ENCODE assay signal across 16 cellular contexts in the genomic region with DNA sequence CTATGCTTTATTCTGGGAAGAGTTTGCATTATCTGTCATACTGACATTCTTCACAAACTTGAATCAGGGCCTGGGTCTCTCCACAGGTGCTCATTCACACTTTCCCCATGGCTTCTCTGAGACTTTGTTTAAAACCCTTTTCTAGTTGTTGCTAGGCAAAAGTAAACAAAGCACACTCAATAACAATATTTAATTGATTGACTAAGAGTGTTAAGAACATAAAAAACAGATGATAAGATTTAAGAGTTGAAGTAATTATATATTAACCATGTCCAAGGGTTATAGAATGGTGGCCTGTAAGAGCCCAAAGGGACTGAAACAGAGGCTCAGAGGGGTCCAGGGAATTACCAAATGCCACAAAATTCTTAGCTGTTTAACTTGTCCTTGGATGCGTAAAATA. TPM values are rescaled to one million over a fixed set of nuclear protein-coding genes. Genes with fewer than 3 reads are reported as not detected.
DNase-seq lines count a peak whose midpoint lies in the region; ATAC-seq, FAIRE-seq and TF ChIP-seq lines count a peak whose summit lies in the region.
"Had no signal": no experiment of that assay in that cellular context is flagged by ENCODE, and none has a peak within 500 bp of the region (broad histone marks: within the 10 kb centered on the region; RNA-seq: fewer than 3 reads in every experiment).

No MANE protein-coding gene starts in this region.

- H2AFZ ChIP-seq in HepG2 (ENCODE audit: low read length) (no peak overlapping the region), SK-N-SH (ENCODE audit: low read depth) (no peak overlapping the region)
- H2AFZ ChIP-seq: GM23248 had no signal

- 57% methylated on average over 1 of the region's 1 CpG for WGBS in right lobe of liver (ENCODE audit: insufficient coverage, low coverage, low lambda C conversion rate, missing lambda C conversion rate)
- WGBS in HepG2 (ENCODE audit: low lambda C conversion rate) = 86% methylated on average over 1 of the region's 1 CpG
- WGBS in ectodermal cell, 2 experiments = 82 to 88% methylated on average over 1 of the region's 1 CpG
- WGBS in pancreas, 2 donors = 47 to 71% methylated on average over 1 of the region's 1 CpG
- 46% methylated on average over 1 of the region's 1 CpG for WGBS in SK-N-SH (ENCODE audit: low lambda C conversion rate)

- H3K79me2 ChIP-seq in HepG2 (ENCODE audit: insufficient read depth, low read length) (peaks cover 2% of the 10 kb centered on the region), SK-N-SH (ENCODE audit: insufficient read depth) (no peaks in the 10 kb centered on the region)

- no peaks in the 10 kb centered on the region for H3K27me3 ChIP-seq in right lobe of liver
- no peaks in the 10 kb centered on the region for H3K27me3 ChIP-seq in HepG2 (ENCODE audit: control insufficient read depth in 1 of 2, insufficient read depth in 2 of 2, low read length in 2 of 2)
- H3K27me3 ChIP-seq in ectodermal cell (ENCODE audit: control insufficient read depth, insufficient read depth, low read length, poor library complexity, severe bottlenecking) = no peaks in the 10 kb centered on the region
- H3K27me3 ChIP-seq in pancreas = peaks cover 0 to 8% (median under 1%) of the 10 kb centered on the region in 4 donors
- no peaks in the 10 kb centered on the region for H3K27me3 ChIP-seq in SK-N-SH (ENCODE audit: insufficient read depth)

- H3K4me2 ChIP-seq in HepG2 (ENCODE audit: low read depth, low read length) (no peak overlapping the region), SK-N-SH (no peak overlapping the region)
- H3K4me2 ChIP-seq: BLaER1 treated with 17β-estradiol and CSF1 and Interleukin-3, amounts not matched to agents 10 nM and 100 nM had no signal

- H3K9ac ChIP-seq in HepG2 (ENCODE audit: insufficient read depth, low read depth, low read length) (no peak overlapping the region), SK-N-SH (no peak overlapping the region)
- H3K9ac ChIP-seq: BLaER1 treated with 17β-estradiol and CSF1 and Interleukin-3, amounts not matched to agents 10 nM and 100 nM; GM23248 had no signal

- no peak for TF ChIP-seq EP300 in HepG2 (IDR thresholded peaks at IDR 0.05; ENCODE audit: low read depth in 2 of 2, low read length in 2 of 2)
- TF ChIP-seq EP300 in HepG2 (CRISPR knock-in tag; IDR thresholded peaks at IDR 0.05; ENCODE audit: borderline replicate concordance) = no peak
- no peak for TF ChIP-seq EP300 in SK-N-SH (IDR thresholded peaks at IDR 0.05; ENCODE audit: borderline replicate concordance in 1 of 2, low read depth in 1 of 2, low read length in 1 of 2)

- no peak for TF ChIP-seq RAD21 in HepG2 (CRISPR knock-in tag; IDR thresholded peaks at IDR 0.05)
- no peak for TF ChIP-seq RAD21 in SK-N-SH (IDR thresholded peaks at IDR 0.05; ENCODE audit: low read length)

- H3K4me3 ChIP-seq in right lobe of liver (no peak overlapping the region), HepG2 (replicated peaks in 1 of 3; ENCODE audit: insufficient read depth in 1 of 3, low read depth in 2 of 3, low read length in 3 of 3) (no peak overlapping the region), ectodermal cell (ENCODE audit: insufficient read depth, low read depth, low read length) (no peak overlapping the region), pancreas (no peak overlapping the region), SK-N-SH (ENCODE audit: low read depth in 2 of 2, low read length in 1 of 2) (no peak overlapping the region)
- H3K4me3 ChIP-seq: BLaER1 treated with 17β-estradiol and CSF1 and Interleukin-3, amounts not matched to agents 10 nM and 100 nM; GM23248 had no signal

- TF ChIP-seq POLR2A in right lobe of liver (IDR thresholded peaks at IDR 0.05) (no peak), HepG2 (IDR thresholded peaks at IDR 0.05; ENCODE audit: insufficient read depth in 1 of 2, low read depth in 2 of 2, low read length in 2 of 2) (no peak), GM12891 (IDR thresholded peaks at IDR 0.05; ENCODE audit: low read depth, low read length) (no peak)

- peak overlapping the region in 2 of 3 donors; percentile 54 to 66 for H3K27ac ChIP-seq in right lobe of liver
- no peak overlapping the region for H3K27ac ChIP-seq in HepG2 (ENCODE audit: extremely low read length, insufficient read depth, low read length)
- H3K27ac ChIP-seq in ectodermal cell (ENCODE audit: insufficient read depth, low read depth, low read length, poor library complexity, severe bottlenecking) = peak overlapping the region; percentile 8
- no peak overlapping the region for H3K27ac ChIP-seq in pancreas
- H3K27ac ChIP-seq in SK-N-SH (ENCODE audit: low read depth in 2 of 2, low read length in 1 of 2) = no peak overlapping the region
- H3K27ac ChIP-seq: BLaER1 treated with 17β-estradiol and CSF1 and Interleukin-3, amounts not matched to agents 10 nM and 100 nM; GM23248 had no signal

- TF ChIP-seq CTCF in right lobe of liver (IDR thresholded peaks at IDR 0.05) (no peak), HepG2 (CRISPR knock-in tag; IDR thresholded peaks at IDR 0.05) (no peak), pancreas (IDR thresholded peaks at IDR 0.05) (no peak), SK-N-SH (IDR thresholded peaks at IDR 0.05) (no peak)

- H3K4me1 ChIP-seq in right lobe of liver = peaks cover 0 to 13% (median 6%) of the 10 kb centered on the region in 4 donors
- peaks cover 23% of the 10 kb centered on the region for H3K4me1 ChIP-seq in HepG2 (ENCODE audit: insufficient read depth, low read length)
- no peaks in the 10 kb centered on the region for H3K4me1 ChIP-seq in ectodermal cell (ENCODE audit: control insufficient read depth, insufficient read depth, low read length)
- peaks cover 0 to 16% (median 6%) of the 10 kb centered on the region in 3 donors for H3K4me1 ChIP-seq in pancreas
- no peaks in the 10 kb centered on the region; a peak in 2 of 4 replicates for H3K4me1 ChIP-seq in SK-N-SH (ENCODE audit: control insufficient read depth in 1 of 2, insufficient read depth in 2 of 2, low read depth in 1 of 2, low read length in 1 of 2)

- in situ Hi-C loops in HepG2 (cut with HindIII; ENCODE audit: extremely low pct_ligation_motif_present, low pct_unique_long_range_greater_than_20kb) = no loop called here

- intact Hi-C loops in right lobe of liver (cut with DNase I) (no loop called here), HepG2 (cut with micrococcal nuclease; ENCODE audit: unreplicated experiment) (no loop called here), pancreas (cut with DNase I) (no loop called here)

- H3K36me3 ChIP-seq in right lobe of liver (no peaks in the 10 kb centered on the region), HepG2 (replicated peaks in 1 of 2; ENCODE audit: control insufficient read depth in 1 of 2, insufficient read depth in 2 of 2, low read length in 2 of 2) (no peaks in the 10 kb centered on the region), ectodermal cell (ENCODE audit: control insufficient read depth, insufficient read depth, low read length) (no peaks in the 10 kb centered on the region), pancreas (no peaks in the 10 kb centered on the region), SK-N-SH (replicated peaks in 1 of 2; ENCODE audit: control insufficient read depth in 1 of 2, insufficient read depth in 2 of 2, low read length in 1 of 2) (no peaks in the 10 kb centered on the region)
- H3K36me3 ChIP-seq: BLaER1 treated with 17β-estradiol and CSF1 and Interleukin-3, amounts not matched to agents 10 nM and 100 nM had no signal

- DNase-seq in right lobe of liver = no peak
- DNase-seq in HepG2 (ENCODE audit: low spot score) = no peak
- no peak for DNase-seq in pancreas
- no peak for DNase-seq in GM12891 (ENCODE audit: insufficient read length, low spot score)
- DNase-seq in SK-N-SH = no peak
- DNase-seq: 8988T; ACHN; CD4-positive, CD25-positive, alpha-beta regulatory T cell; DMS 273 treated with DMSO at 0.1 percent for 48 hours; GM23248; H7; IMR-90 had no signal

- no peaks in the 10 kb centered on the region for H4K20me1 ChIP-seq in HepG2 (ENCODE audit: insufficient read depth, low read length)
- no peaks in the 10 kb centered on the region for H4K20me1 ChIP-seq in SK-N-SH (ENCODE audit: insufficient read depth)
- H4K20me1 ChIP-seq: BLaER1 treated with 17β-estradiol and CSF1 and Interleukin-3, amounts not matched to agents 10 nM and 100 nM had no signal

- no peaks in the 10 kb centered on the region for H3K9me2 ChIP-seq in SK-N-SH

- no peaks in the 10 kb centered on the region for H3F3A ChIP-seq in SK-N-SH (replicated peaks; ENCODE audit: insufficient read depth)

- no TSS peak for BruUV-seq in HepG2 (replicated peaks; lab: Mats Ljungman, UMichigan)

- H3K9me3 ChIP-seq in right lobe of liver (no peaks in the 10 kb centered on the region), HepG2 (ENCODE audit: low read length) (no peaks in the 10 kb centered on the region), ectodermal cell (ENCODE audit: control insufficient read depth, low read length) (no peaks in the 10 kb centered on the region), pancreas (no peaks in the 10 kb centered on the region), SK-N-SH (no peaks in the 10 kb centered on the region)
- H3K9me3 ChIP-seq: BLaER1 treated with 17β-estradiol and CSF1 and Interleukin-3, amounts not matched to agents 10 nM and 100 nM had no signal

- CTCF ChIA-PET in HepG2 (lab: Yijun Ruan, JAX; ENCODE audit: low intra/inter-chr PET ratio, low total read pairs) = no interaction called here
- CTCF ChIA-PET in SK-N-SH (lab: Yijun Ruan, JAX) = interaction anchor here (1.4 to 1.8 kb wide), 2 partner anchors 23 to 87 kb away, joined by 3 to 5 read pairs; no protein-coding TSS in a partner anchor

- peak in 1 of 4 donors; percentile 10 for ATAC-seq in right lobe of liver
- ATAC-seq in HepG2 = no peak
- peak in 3 of 4 donors; percentile 29 to 53 (median 50) for ATAC-seq in pancreas
- ATAC-seq in HG03469 (IDR thresholded peaks at IDR 0.05; ENCODE audit: unreplicated experiment) = no peak

- no peak for FAIRE-seq in HepG2 (lab: Jason Lieb, UNC)
- no peak for FAIRE-seq in pancreas (lab: Jason Lieb, UNC)
- FAIRE-seq in GM12891 (lab: Jason Lieb, UNC) = no peak
- FAIRE-seq: GM18507 had no signal

- POLR2A ChIA-PET in HepG2 (lab: Yijun Ruan, JAX) (no interaction called here), SK-N-SH (lab: Yijun Ruan, JAX) (no interaction called here)

RNA-seq across cellular contexts. Expression of gene MAOA, which starts 7.1 kb away (rescaled TPM):
- total RNA-seq in right lobe of liver (100 to 1,000 TPM in 3 of 6 experiments, 10 to 100 TPM in 3; 76.2 to 180 (median 109) TPM), HepG2 (2016; rRNA removed; fragmentation: Illumina TruSeq; extraction: Trizol) (14.7 and 24.6 TPM in 2 replicates), pancreas (100 to 1,000 TPM in 1 of 6 donors, 10 to 100 TPM in 5; 26.3 to 106 (median 53.4) TPM)
- 1.9 and 2.1 TPM in 2 replicates for total RNA-seq in HepG2 (2016; cell fraction: cytosol; rRNA removed; fragmentation: Illumina TruSeq; extraction: Trizol; ENCODE audit: low read depth)
- total RNA-seq in HepG2 (2016; cell fraction: insoluble cytoplasmic fraction; rRNA removed; fragmentation: Illumina TruSeq; extraction: Trizol) = 16.3 and 20.8 TPM in 2 replicates
- 6.2 and 7.1 TPM in 2 replicates for total RNA-seq in HepG2 (2016; cell fraction: membrane; rRNA removed; fragmentation: Illumina TruSeq; extraction: Trizol)
- 5.8 and 6.5 TPM in 2 replicates for total RNA-seq in HepG2 (2016; cell fraction: nucleus; rRNA removed; fragmentation: Illumina TruSeq; extraction: Trizol)
- polyA plus RNA-seq in HepG2 (2011; rRNA removed) (11.2 and 13.4 TPM in 2 replicates), pancreas (10 to 100 TPM; 17.1 to 37.5 TPM), SK-N-SH (2012; rRNA removed) (0.31 and 0.73 TPM in 2 replicates)
- 8.4 and 13.2 TPM in 2 replicates for polyA plus RNA-seq in HepG2 (2011; cell fraction: cytosol; rRNA removed)
- 4.1 and 5.5 TPM in 2 replicates for polyA plus RNA-seq in HepG2 (2011; cell fraction: nucleus; rRNA removed)
- polyA plus RNA-seq in HepG2 (2012) = 25.4 and 60.6 TPM in 2 replicates
- polyA plus RNA-seq in HepG2 (2016; cell fraction: cytosol; fragmentation: Illumina TruSeq; extraction: Trizol; ENCODE audit: low read depth) = 2.4 and 3.0 TPM in 2 replicates
- polyA plus RNA-seq in HepG2 (2016; cell fraction: insoluble cytoplasmic fraction; fragmentation: Illumina TruSeq; extraction: Trizol; ENCODE audit: low read depth) = 17.5 and 18.6 TPM in 2 replicates
- 3.6 and 5.3 TPM in 2 replicates for polyA plus RNA-seq in HepG2 (2016; cell fraction: membrane; fragmentation: Illumina TruSeq; extraction: Trizol; ENCODE audit: low read depth)
- 5.5 and 9.1 TPM in 2 replicates for polyA plus RNA-seq in HepG2 (2016; cell fraction: nucleus; fragmentation: Illumina TruSeq; extraction: Trizol; ENCODE audit: insufficient read depth, low read depth)
- polyA minus RNA-seq in HepG2 (2011; rRNA and poly(A)+ RNA removed; ENCODE audit: low replicate concordance) = 0.61 and 15.8 TPM in 2 replicates
- polyA minus RNA-seq in HepG2 (2011; cell fraction: cytosol; rRNA and poly(A)+ RNA removed) = 12.3 and 16.6 TPM in 2 replicates
- 8.5 and 12.2 TPM in 2 replicates for polyA minus RNA-seq in HepG2 (2011; cell fraction: nucleus; rRNA and poly(A)+ RNA removed)
- polyA plus RNA-seq in ectodermal cell (2013, experiment 1 of 4) = 7.6 TPM
- polyA plus RNA-seq in ectodermal cell (2013, experiment 2 of 4) = 7.6 TPM
- polyA plus RNA-seq in ectodermal cell (2013, experiment 3 of 4) = 7.8 TPM
- 6.5 TPM for polyA plus RNA-seq in ectodermal cell (2013, experiment 4 of 4)
- not detected for polyA plus RNA-seq in GM12891 (2012; ENCODE audit: low read depth, missing spikeins)
- polyA plus RNA-seq in SK-N-SH (2012; cell fraction: cytosol; rRNA removed) = 0.50 and 0.77 TPM in 2 replicates
- polyA plus RNA-seq in SK-N-SH (2012; cell fraction: nucleus; rRNA removed) = 0.21 and 0.33 TPM in 2 replicates
- total RNA-seq: CD4-positive, CD25-positive, alpha-beta regulatory T cell; GM23248 had no signal

Comparison
In these comparisons a context has a peak if more than half of its experiments do, and no peak if none do; other contexts are left out.
1. H3K27ac ChIP-seq: peak in right lobe of liver (2 of 3) and ectodermal cell (single experiment); none in HepG2 (single experiment), pancreas (0 of 4) and SK-N-SH (0 of 2).
2. ATAC-seq: peak in pancreas (3 of 4); none in HepG2 (single experiment) and HG03469 (single experiment).